In the genomic region with DNA sequence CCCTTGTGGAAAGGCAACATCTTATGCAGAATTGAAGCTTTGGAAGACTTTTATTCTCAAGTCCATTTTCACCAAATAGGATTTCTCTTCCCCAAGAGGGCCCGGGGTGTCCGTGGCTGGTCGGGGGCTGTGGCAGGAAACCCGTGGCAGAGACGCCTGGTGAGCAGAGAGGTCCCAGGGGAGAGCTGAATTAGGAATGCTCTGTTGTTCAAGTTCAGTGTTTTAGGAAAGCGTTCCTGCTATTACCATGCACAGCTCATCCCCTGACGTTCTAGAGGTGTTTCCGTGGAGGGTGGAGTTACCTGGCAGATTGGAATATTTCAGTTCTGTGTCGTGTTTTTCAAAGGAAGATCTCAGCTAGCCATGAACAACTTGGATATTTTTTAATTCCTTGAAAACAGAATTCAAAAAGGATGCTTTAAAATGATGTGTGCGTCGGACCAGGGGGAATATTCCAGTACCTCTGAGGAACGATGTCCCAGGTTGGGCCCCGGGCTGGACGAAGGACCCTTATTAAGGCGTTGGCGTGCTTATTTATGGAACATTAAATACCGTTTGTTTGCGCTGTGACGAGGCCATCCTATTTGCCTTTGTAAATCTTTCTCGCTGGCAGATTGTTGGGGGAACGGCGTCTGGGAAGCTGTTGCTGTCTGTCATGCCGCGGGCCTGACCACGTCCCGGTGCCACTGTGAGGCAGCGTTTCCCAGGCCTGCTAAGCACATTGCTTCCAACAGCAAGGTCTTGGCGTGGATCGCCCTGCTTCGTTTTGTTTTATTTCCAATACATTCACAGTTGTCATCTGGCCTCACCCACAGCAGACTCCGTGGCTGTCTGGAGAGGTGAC, we compare ENCODE assay signal across 8 cellular contexts. TPM values are rescaled to one million over a fixed set of nuclear protein-coding genes. Genes with fewer than 3 reads are reported as not detected.
A peak's percentile ranks its signal among the peaks of the same experiment; 100 is the strongest.
DNase-seq lines count a peak whose midpoint lies in the region; ATAC-seq and TF ChIP-seq lines count a peak whose summit lies in the region.

No MANE protein-coding gene starts in this region.

- peak overlapping the region; percentile 68 for H3K4me2 ChIP-seq in Loucy (ENCODE audit: low read depth, low read length, poor library complexity, severe bottlenecking)
- no peak overlapping the region for H3K4me2 ChIP-seq in smooth muscle cell

- H3K27me3 ChIP-seq in Loucy (ENCODE audit: insufficient read depth, low read length, poor library complexity, severe bottlenecking) (no peaks in the 10 kb centered on the region), heart right ventricle (no peaks in the 10 kb centered on the region), smooth muscle cell (ENCODE audit: low read depth) (no peaks in the 10 kb centered on the region)

- H4K20me1 ChIP-seq in Loucy (ENCODE audit: insufficient read depth, low read length, poor library complexity, severe bottlenecking) (peaks cover 18% of the 10 kb centered on the region), smooth muscle cell (ENCODE audit: low read depth) (peaks cover 83% of the 10 kb centered on the region)

- intact Hi-C loops in heart right ventricle (cut with DNase I) = loop anchor here in 4 of 10 donors (2.0 to 10.0 kb wide), 4 partner anchors 53 to 103 kb away; no protein-coding TSS in a partner anchor

- H3K4me1 ChIP-seq in Loucy (ENCODE audit: insufficient read depth, low read length, poor library complexity, severe bottlenecking) = peaks cover 47% of the 10 kb centered on the region
- H3K4me1 ChIP-seq in heart right ventricle = peaks cover 31 to 68% (median 63%) of the 10 kb centered on the region in 9 donors
- peaks cover 5% of the 10 kb centered on the region for H3K4me1 ChIP-seq in smooth muscle cell (ENCODE audit: low read depth)

- H3K27ac Mint-ChIP-seq in activated CD4-positive, alpha-beta memory T cell treated with anti-CD3 and anti-CD28 coated beads, Interleukin-2, amount 10 ng/mL, durations not matched to agents 7 days and 5 days = peak overlapping the region; percentile 93

- no peak for TF ChIP-seq CTCF in Loucy (conservative IDR thresholded peaks at IDR 0.05; ENCODE audit: low read length)
- TF ChIP-seq CTCF in heart right ventricle (IDR thresholded peaks at IDR 0.05) = no peak
- TF ChIP-seq CTCF in smooth muscle cell (IDR thresholded peaks at IDR 0.05; ENCODE audit: borderline replicate concordance, insufficient read depth, poor library complexity, severe bottlenecking) = no peak

- no peak for ATAC-seq in heart right ventricle
- no peak for ATAC-seq in GM21360 (IDR thresholded peaks at IDR 0.05; ENCODE audit: unreplicated experiment)

- WGBS in heart right ventricle, 2 donors = 71 to 72% methylated on average over 31 of the region's 31 CpGs
- 74% methylated on average over 31 of the region's 31 CpGs for WGBS in smooth muscle cell (ENCODE audit: low lambda C conversion rate)

- H3K36me3 ChIP-seq in Loucy (ENCODE audit: insufficient read depth, low read length) = no peaks in the 10 kb centered on the region
- peaks cover 0 to 4% (median 0%) of the 10 kb centered on the region in 9 donors for H3K36me3 ChIP-seq in heart right ventricle
- no peaks in the 10 kb centered on the region for H3K36me3 ChIP-seq in smooth muscle cell (ENCODE audit: low read depth)

- H3K4me3 ChIP-seq in Loucy (ENCODE audit: low read length, poor library complexity, severe bottlenecking) (peak overlapping the region; percentile 56), heart right ventricle (peak overlapping the region in 6 of 10 donors; percentile 24 to 37 (median 28)), smooth muscle cell (no peak overlapping the region)

- H3F3A ChIP-seq in Loucy (ENCODE audit: low read depth) (no peaks in the 10 kb centered on the region), smooth muscle cell (ENCODE audit: low read depth) (no peaks in the 10 kb centered on the region)

- H3K9ac ChIP-seq in Loucy (ENCODE audit: low read depth, low read length, poor library complexity, severe bottlenecking) (peak overlapping the region; percentile 32), smooth muscle cell (ENCODE audit: low read depth) (no peak overlapping the region)

- H3K27ac ChIP-seq in heart right ventricle (peak overlapping the region; percentile 36 to 90 (median 69)), smooth muscle cell (ENCODE audit: low read depth) (peak overlapping the region; percentile 59)

- H3K9me3 Mint-ChIP-seq in activated CD4-positive, alpha-beta memory T cell treated with anti-CD3 and anti-CD28 coated beads, Interleukin-2, amount 10 ng/mL, durations not matched to agents 7 days and 5 days = no peaks in the 10 kb centered on the region

- H3K27me3 Mint-ChIP-seq in activated CD4-positive, alpha-beta memory T cell treated with anti-CD3 and anti-CD28 coated beads, Interleukin-2, amount 10 ng/mL, durations not matched to agents 7 days and 5 days = no peaks in the 10 kb centered on the region

- peaks cover 60% of the 10 kb centered on the region for H3K4me1 Mint-ChIP-seq in activated CD4-positive, alpha-beta memory T cell treated with anti-CD3 and anti-CD28 coated beads, Interleukin-2, amount 10 ng/mL, durations not matched to agents 7 days and 5 days

- peak overlapping the region; percentile 80 for H3K4me3 Mint-ChIP-seq in activated CD4-positive, alpha-beta memory T cell treated with anti-CD3 and anti-CD28 coated beads, Interleukin-2, amount 10 ng/mL, durations not matched to agents 7 days and 5 days

- DNase-seq in activated CD4-positive, alpha-beta memory T cell treated with anti-CD3 and anti-CD28 coated beads, Interleukin-2, amount 10 ng/mL, durations not matched to agents 7 days and 5 days = no peak
- DNase-seq in heart right ventricle (no peak), smooth muscle cell (lab: John Stamatoyannopoulos, UW; ENCODE audit: unreplicated experiment) (no peak), NCI-H1930 (lab: John Stamatoyannopoulos, UW) (no peak), GDM1 (lab: John Stamatoyannopoulos, UW) (no peak), NCI-H510A (lab: John Stamatoyannopoulos, UW) (no peak)

- H2AFZ ChIP-seq in Loucy (ENCODE audit: low read length) (no peak overlapping the region), smooth muscle cell (ENCODE audit: low read depth) (no peak overlapping the region)

- H3K9me2 ChIP-seq in Loucy (replicated peaks; ENCODE audit: low read depth, low read length) = no peaks in the 10 kb centered on the region

- no peaks in the 10 kb centered on the region for H3K9me3 ChIP-seq in Loucy (ENCODE audit: insufficient read depth, low read depth, low read length)
- no peaks in the 10 kb centered on the region for H3K9me3 ChIP-seq in heart right ventricle
- no peaks in the 10 kb centered on the region for H3K9me3 ChIP-seq in smooth muscle cell (replicated peaks; ENCODE audit: low read depth)

- CTCF ChIA-PET in activated CD4-positive, alpha-beta memory T cell treated with anti-CD3 and anti-CD28 coated beads, Interleukin-2, amount 10 ng/mL, durations not matched to agents 7 days and 5 days (lab: Charles Lee) = interaction anchor here (2.2 kb wide), 1 partner anchor 119 kb away, joined by 8 read pairs; no protein-coding TSS in a partner anchor

- H3K79me2 ChIP-seq in Loucy (ENCODE audit: insufficient read depth, low read length) (peaks cover 79% of the 10 kb centered on the region), smooth muscle cell (ENCODE audit: low read depth) (peaks cover 81% of the 10 kb centered on the region)

- peaks cover 41% of the 10 kb centered on the region for H3K36me3 Mint-ChIP-seq in activated CD4-positive, alpha-beta memory T cell treated with anti-CD3 and anti-CD28 coated beads, Interleukin-2, amount 10 ng/mL, durations not matched to agents 7 days and 5 days (ENCODE audit: low read depth)

- POLR2A ChIA-PET in activated CD4-positive, alpha-beta memory T cell treated with anti-CD3 and anti-CD28 coated beads, Interleukin-2, amount 10 ng/mL, durations not matched to agents 7 days and 5 days (lab: Charles Lee) = interaction anchor here (0.9 to 3.9 kb wide), 8 partner anchors 10 to 336 kb away, joined by 3 to 40 read pairs (median 4); no protein-coding TSS in a partner anchor

RNA-seq across cellular contexts. Expression of a gene that starts 8.2 kb away (rescaled TPM):
- total RNA-seq in activated CD4-positive, alpha-beta memory T cell treated with anti-CD3 and anti-CD28 coated beads, Interleukin-2, amount 10 ng/mL, durations not matched to agents 7 days and 5 days = 10 to 100 TPM; 43.8 to 44.5 TPM
- total RNA-seq in heart right ventricle = 10 to 100 TPM; 14.0 to 23.8 (median 19.0) TPM
- 10 to 100 TPM in 1 of 2 donors, 1 to 10 TPM in 1; 6.3 to 12.0 TPM for polyA plus RNA-seq in heart right ventricle
- 12.8 and 13.1 TPM in 2 replicates for total RNA-seq in smooth muscle cell
- polyA plus RNA-seq in smooth muscle cell = 19.2 and 20.4 TPM in 2 replicates
